In the genomic region with DNA sequence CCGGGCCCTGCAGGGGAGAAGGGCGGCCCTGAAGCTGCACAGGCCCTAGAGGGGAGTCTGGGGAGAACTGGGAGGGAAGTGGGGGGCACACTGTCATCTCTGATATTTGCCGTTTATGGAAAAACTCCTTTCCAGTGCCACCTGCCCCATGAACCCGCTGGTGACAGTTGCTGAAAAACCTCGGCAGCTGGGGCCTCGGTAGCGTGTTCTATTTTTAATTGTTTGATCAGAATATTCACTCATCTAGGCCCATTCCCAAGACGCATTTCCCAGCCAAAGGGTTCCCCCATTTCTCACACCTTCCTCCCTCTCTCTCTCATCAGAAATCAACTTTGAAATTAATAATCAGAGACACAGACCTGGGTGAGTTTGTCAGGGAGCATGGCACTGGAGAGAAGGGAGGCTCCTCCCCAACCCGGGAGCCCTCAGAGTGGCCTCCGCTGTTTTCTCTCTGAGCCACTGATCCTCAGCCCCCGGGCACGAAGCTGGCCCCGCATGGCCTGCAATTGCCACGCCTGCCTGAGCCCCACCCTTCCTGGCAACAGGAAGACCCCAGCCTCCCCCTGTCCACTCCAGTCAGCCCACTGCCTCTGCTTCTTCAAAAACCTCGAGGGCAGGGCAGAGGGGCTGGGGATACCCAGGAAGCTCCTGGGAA, we compare ENCODE assay signal across 18 cellular contexts.
DNase-seq lines count a peak whose midpoint lies in the region; ATAC-seq, FAIRE-seq and TF ChIP-seq lines count a peak whose summit lies in the region.
"Had no signal": no experiment of that assay in that cellular context is flagged by ENCODE, and none has a peak within 500 bp of the region (broad histone marks: within the 10 kb centered on the region; RNA-seq: fewer than 3 reads in every experiment).

No MANE protein-coding gene starts in this region.

- no peak for FAIRE-seq in pancreas (lab: Jason Lieb, UNC)
- FAIRE-seq: GM12878, urothelium cell line had no signal

- no peak overlapping the region for H2AFZ ChIP-seq in hepatocyte

- H3K4me1 ChIP-seq in hepatocyte (ENCODE audit: insufficient read depth) (peaks cover 57% of the 10 kb centered on the region), pancreas (peaks cover 46 to 72% (median 68%) of the 10 kb centered on the region in 3 donors), uterus (no peaks in the 10 kb centered on the region)

- intact Hi-C loops in Right ventricle myocardium superior (cut with DNase I) = no loop called here
- intact Hi-C loops in Right ventricle myocardium inferior (cut with DNase I) = no loop called here
- intact Hi-C loops in pancreas (cut with DNase I) = loop anchor here in 1 of 3 donors (10.0 kb wide), 2 partner anchors 99 to 171 kb away; no protein-coding TSS in a partner anchor
- intact Hi-C loops in uterus (cut with DNase I; ENCODE audit: low total_unique reads) = no loop called here

- H3K36me3 ChIP-seq in hepatocyte (replicated peaks; ENCODE audit: insufficient read depth, low read depth) (no peaks in the 10 kb centered on the region), pancreas (no peaks in the 10 kb centered on the region), uterus (no peaks in the 10 kb centered on the region)

- WGBS in hepatocyte (ENCODE audit: low lambda C conversion rate, missing lambda C conversion rate) = 74% methylated on average over 15 of the region's 15 CpGs
- 41 to 42% methylated on average over 15 of the region's 15 CpGs for WGBS in pancreas, 2 donors

- H4K20me1 ChIP-seq in hepatocyte (ENCODE audit: insufficient read depth, poor library complexity, severe bottlenecking) = peaks cover 3% of the 10 kb centered on the region

- no peaks in the 10 kb centered on the region for H3K9me2 ChIP-seq in hepatocyte (replicated peaks; ENCODE audit: insufficient read depth)

- H3K27ac ChIP-seq in hepatocyte (peak overlapping the region; percentile 95), pancreas (peak overlapping the region; percentile 90 to 95 (median 92)), uterus (peak overlapping the region; percentile 43 to 48)

- peaks cover 31% of the 10 kb centered on the region for H3K79me2 ChIP-seq in hepatocyte

- no peaks in the 10 kb centered on the region for H3K27me3 ChIP-seq in hepatocyte
- H3K27me3 ChIP-seq in pancreas = no peaks in the 10 kb centered on the region
- H3K27me3 ChIP-seq in uterus = no peaks in the 10 kb centered on the region

- DNase-seq in Right ventricle myocardium superior (no peak), Right ventricle myocardium inferior (ENCODE audit: missing footprints) (no peak), hepatocyte (ENCODE audit: low spot score) (no peak), pancreas (no peak), uterus (no peak), HT-29 (ENCODE audit: low spot score) (no peak)
- DNase-seq in activated naive CD4-positive, alpha-beta T cell treated with anti-CD3 and anti-CD28 coated beads, Interleukin-2, amount 50 U/mL, for 72 hours (ENCODE audit: low spot score in 2 of 2) = no peak
- DNase-seq: activated naive CD4-positive, alpha-beta T cell; dermis blood vessel endothelial cell; H9; left cardiac atrium; NCI-H2029; NCI-H69; T-helper 2 cell had no signal

- ATAC-seq in Right ventricle myocardium superior (ENCODE audit: poor library complexity) (peak; percentile 14), Right ventricle myocardium inferior (no peak), pancreas (no peak), GM21717 (IDR thresholded peaks at IDR 0.05; ENCODE audit: unreplicated experiment) (no peak)
- no peak for ATAC-seq in activated naive CD4-positive, alpha-beta T cell treated with anti-CD3 and anti-CD28 coated beads, Interleukin-2, amount 50 U/mL, for 72 hours
- ATAC-seq: GM12878; stimulated activated effector memory CD8-positive, alpha-beta T cell treated with anti-CD3 and anti-CD28 coated beads, Interleukin-12 subunit alpha, Interleukin-12 subunit beta, amount 100 ng/mL, for 72 hours had no signal

- TF ChIP-seq POLR2A in uterus (IDR thresholded peaks at IDR 0.05) = no peak

- TF ChIP-seq CTCF in hepatocyte (IDR thresholded peaks at IDR 0.05; ENCODE audit: poor library complexity) (no peak), pancreas (IDR thresholded peaks at IDR 0.05) (no peak), uterus (IDR thresholded peaks at IDR 0.05) (no peak)

- no peaks in the 10 kb centered on the region for H3K9me3 Mint-ChIP-seq in activated naive CD4-positive, alpha-beta T cell treated with anti-CD3 and anti-CD28 coated beads, Interleukin-2, amount 50 U/mL, for 72 hours
- H3K9me3 Mint-ChIP-seq: H9; stimulated activated effector memory CD8-positive, alpha-beta T cell treated with anti-CD3 and anti-CD28 coated beads, Interleukin-12 subunit alpha, Interleukin-12 subunit beta, amount 100 ng/mL, for 72 hours had no signal

- no peaks in the 10 kb centered on the region for H3K9me3 ChIP-seq in hepatocyte (ENCODE audit: low read depth)
- H3K9me3 ChIP-seq in pancreas = no peaks in the 10 kb centered on the region
- no peaks in the 10 kb centered on the region for H3K9me3 ChIP-seq in uterus

- no peaks in the 10 kb centered on the region for H3K36me3 Mint-ChIP-seq in activated naive CD4-positive, alpha-beta T cell treated with anti-CD3 and anti-CD28 coated beads, Interleukin-2, amount 50 U/mL, for 72 hours
- H3K36me3 Mint-ChIP-seq: stimulated activated effector memory CD8-positive, alpha-beta T cell treated with anti-CD3 and anti-CD28 coated beads, Interleukin-12 subunit alpha, Interleukin-12 subunit beta, amount 100 ng/mL, for 72 hours had no signal

- no peak overlapping the region for H3K27ac Mint-ChIP-seq in activated naive CD4-positive, alpha-beta T cell treated with anti-CD3 and anti-CD28 coated beads, Interleukin-2, amount 50 U/mL, for 72 hours

- H3K4me2 ChIP-seq in hepatocyte = peak overlapping the region; percentile 65

- H3K4me3 ChIP-seq in hepatocyte (no peak overlapping the region), pancreas (peak overlapping the region in 1 of 4 donors; percentile 14), uterus (no peak overlapping the region)
- H3K4me3 ChIP-seq: GM12878 had no signal
